ENCODE assay signal across 9 cellular contexts in the genomic region with DNA sequence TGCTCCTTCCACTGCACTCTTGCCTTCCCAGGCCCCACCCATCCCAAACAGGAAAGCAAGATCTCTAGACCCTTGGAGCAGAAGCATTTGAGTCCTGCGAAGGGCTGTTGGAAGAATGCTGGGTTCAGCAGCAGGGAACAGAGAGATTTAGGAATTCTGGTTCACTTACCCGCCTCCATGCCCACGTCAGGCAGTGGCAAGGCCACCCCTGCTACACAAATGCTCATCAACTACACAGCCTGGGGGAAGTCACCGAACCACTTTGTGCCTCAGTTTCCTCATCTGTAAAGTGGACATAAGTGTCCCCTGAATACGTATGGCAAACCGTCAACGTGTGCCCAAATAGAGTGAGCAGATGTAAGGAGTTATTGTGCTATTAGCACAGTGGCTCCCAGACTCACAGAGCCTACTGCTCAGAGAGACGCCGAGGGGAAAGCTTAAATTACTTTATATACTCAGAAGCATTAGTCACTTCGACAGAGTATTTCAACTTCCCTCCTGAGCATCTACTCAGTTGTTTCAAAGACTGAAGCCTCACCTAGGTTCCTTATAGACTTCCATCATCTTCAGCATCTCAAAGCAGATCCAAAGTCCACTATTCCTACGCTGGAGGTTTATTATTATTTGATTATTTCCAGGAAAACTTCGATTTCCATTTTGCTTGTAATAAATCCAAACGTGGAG. TPM values are rescaled to one million over a fixed set of nuclear protein-coding genes. Genes with fewer than 3 reads are reported as not detected.
DNase-seq lines count a peak whose midpoint lies in the region; ATAC-seq, FAIRE-seq and TF ChIP-seq lines count a peak whose summit lies in the region.
"Had no signal": no experiment of that assay in that cellular context is flagged by ENCODE, and none has a peak within 500 bp of the region (broad histone marks: within the 10 kb centered on the region; RNA-seq: fewer than 3 reads in every experiment).

No MANE protein-coding gene starts in this region.

- H3K27me3 Mint-ChIP-seq in activated T-cell treated with anti-CD3 and anti-CD28 coated beads, Interleukin-2, amount 50 U/mL, for 4 hours (ENCODE audit: low read depth) = peaks cover 19% of the 10 kb centered on the region

- H3K36me3 ChIP-seq in WERI-Rb-1 = no peaks in the 10 kb centered on the region
- H3K36me3 ChIP-seq in kidney (ENCODE audit: control insufficient read depth in 1 of 2, insufficient read depth in 2 of 2, low read length in 2 of 2) = no peaks in the 10 kb centered on the region
- no peaks in the 10 kb centered on the region for H3K36me3 ChIP-seq in thymus (ENCODE audit: control insufficient read depth, insufficient read depth)

- WGBS in thymus = 61% methylated on average over 13 of the region's 13 CpGs

- FAIRE-seq in kidney (lab: Jason Lieb, UNC) = no peak

- intact Hi-C loops in kidney (cut with DNase I) = no loop called here

- H3K4me3 ChIP-seq in WERI-Rb-1 (ENCODE audit: low read depth, low read length) = peak overlapping the region; percentile 80
- peak overlapping the region; percentile 59 to 65 for H3K4me3 ChIP-seq in kidney (ENCODE audit: low read length in 2 of 2)
- peak overlapping the region; percentile 50 for H3K4me3 ChIP-seq in thymus (ENCODE audit: low read length)

- H3K4me1 ChIP-seq in kidney (ENCODE audit: control insufficient read depth in 1 of 2, insufficient read depth in 1 of 2, low read depth in 1 of 2, low read length in 2 of 2) (peaks cover 0 to 6% of the 10 kb centered on the region in 2 donors), thymus (ENCODE audit: control insufficient read depth, insufficient read depth, low read length) (peaks cover 3% of the 10 kb centered on the region)

- DNase-seq in activated T-cell treated with anti-CD3 and anti-CD28 coated beads, Interleukin-2, amount 50 U/mL, for 4 hours = no peak
- no peak for DNase-seq in activated T-cell treated with anti-CD3 and anti-CD28 coated beads, Interleukin-2, amount 50 U/mL, for 48 hours
- DNase-seq in WERI-Rb-1 = no peak
- DNase-seq in kidney = no peak
- no peak for DNase-seq in erythroblast (lab: John Stamatoyannopoulos, UW)

- H3K36me3 Mint-ChIP-seq in activated T-cell treated with anti-CD3 and anti-CD28 coated beads, Interleukin-2, amount 50 U/mL, for 4 hours (ENCODE audit: insufficient read depth) = no peaks in the 10 kb centered on the region
- H3K36me3 Mint-ChIP-seq: activated naive CD4-positive, alpha-beta T cell treated with anti-CD3 and anti-CD28 coated beads, Interleukin-2, amount 50 U/mL, for 72 hours had no signal

- H3K4me1 Mint-ChIP-seq in activated T-cell treated with anti-CD3 and anti-CD28 coated beads, Interleukin-2, amount 50 U/mL, for 4 hours (ENCODE audit: low read depth) = no peaks in the 10 kb centered on the region

- ATAC-seq in activated T-cell treated with anti-CD3 and anti-CD28 coated beads, Interleukin-2, amount 50 U/mL, for 4 hours = peak; percentile 36 to 37
- no peak for ATAC-seq in GM21381 (IDR thresholded peaks at IDR 0.05; ENCODE audit: unreplicated experiment)
- ATAC-seq in GM21786 (IDR thresholded peaks at IDR 0.05; ENCODE audit: unreplicated experiment) = no peak

- no peaks in the 10 kb centered on the region for H3K27me3 ChIP-seq in WERI-Rb-1 (ENCODE audit: insufficient read depth, low read depth, severe bottlenecking)
- H3K27me3 ChIP-seq in thymus (ENCODE audit: control insufficient read depth, insufficient read depth) = peaks cover 22% of the 10 kb centered on the region

- H3K4me3 Mint-ChIP-seq in activated T-cell treated with anti-CD3 and anti-CD28 coated beads, Interleukin-2, amount 50 U/mL, for 4 hours = peak overlapping the region; percentile 76

- H3K9ac ChIP-seq in kidney (ENCODE audit: low read length in 2 of 2) = peak overlapping the region in 1 of 2 donors; percentile 58

- no peaks in the 10 kb centered on the region for H3K9me3 Mint-ChIP-seq in activated T-cell treated with anti-CD3 and anti-CD28 coated beads, Interleukin-2, amount 50 U/mL, for 4 hours
- H3K9me3 Mint-ChIP-seq: activated naive CD4-positive, alpha-beta T cell treated with anti-CD3 and anti-CD28 coated beads, Interleukin-2, amount 50 U/mL, for 72 hours had no signal

- no peak for TF ChIP-seq POLR2A in erythroblast (IDR thresholded peaks at IDR 0.05; ENCODE audit: low read length)

- no peaks in the 10 kb centered on the region for H3K9me3 ChIP-seq in WERI-Rb-1 (ENCODE audit: severe bottlenecking)
- H3K9me3 ChIP-seq in kidney (ENCODE audit: control insufficient read depth in 1 of 2, low read length in 2 of 2) = no peaks in the 10 kb centered on the region
- H3K9me3 ChIP-seq in thymus (ENCODE audit: control insufficient read depth) = no peaks in the 10 kb centered on the region

- H3K27ac ChIP-seq in WERI-Rb-1 (no peak overlapping the region; the same call in 1 of the 2 replicates), kidney (ENCODE audit: low read depth in 2 of 2, low read length in 2 of 2) (no peak overlapping the region), thymus (ENCODE audit: low read depth) (no peak overlapping the region)

- TF ChIP-seq CTCF in WERI-Rb-1 (IDR thresholded peaks at IDR 0.05; ENCODE audit: low read depth, low read length) (no peak), kidney (IDR thresholded peaks at IDR 0.05; ENCODE audit: borderline replicate concordance, extremely low read depth, insufficient read depth) (no peak)

RNA-seq across cellular contexts. Expression of gene HOMER2, which starts 0.9 kb away (rescaled TPM):
- 1 to 10 TPM; 2.3 to 3.8 (median 3.3) TPM for total RNA-seq in activated T-cell treated with anti-CD3 and anti-CD28 coated beads, Interleukin-2, amount 50 U/mL, for 4 hours
- 35.8 TPM for total RNA-seq in kidney
- polyA plus RNA-seq in kidney (ENCODE audit: insufficient read depth, low read depth, low replicate concordance) (4.6 TPM), thymus (5.7 TPM)

RNA-seq across cellular contexts. Expression of gene RAMAC, which starts 34.4 kb away (rescaled TPM):
- 10 to 100 TPM; 23.0 to 28.5 (median 28.4) TPM for total RNA-seq in activated T-cell treated with anti-CD3 and anti-CD28 coated beads, Interleukin-2, amount 50 U/mL, for 4 hours
- 20.3 TPM for total RNA-seq in kidney
- polyA plus RNA-seq in kidney (ENCODE audit: insufficient read depth, low read depth, low replicate concordance) = 18.3 TPM
- polyA plus RNA-seq in thymus = 39.6 TPM

RNA-seq across cellular contexts. Expression of gene C15orf40, which starts 59.8 kb away (rescaled TPM):
- total RNA-seq in activated T-cell treated with anti-CD3 and anti-CD28 coated beads, Interleukin-2, amount 50 U/mL, for 4 hours = 10 to 100 TPM; 27.9 to 33.5 (median 32.7) TPM
- 20.5 TPM for total RNA-seq in kidney
- polyA plus RNA-seq in kidney (ENCODE audit: insufficient read depth, low read depth, low replicate concordance) (44.1 TPM), thymus (19.6 TPM)

Comparison
In these comparisons a context has a peak if more than half of its experiments do, and no peak if none do; other contexts are left out.
1. ATAC-seq: peak in activated T-cell treated with anti-CD3 and anti-CD28 coated beads, Interleukin-2, amount 50 U/mL, for 4 hours (2 of 2); none in GM21381 (single experiment) and GM21786 (single experiment).
2. Peak in every context shown above with its lines, with median percentiles within 50 percentile points of each other: H3K4me3 ChIP-seq.